In genomic region chr11:15972838-15973237, GRCh38 we compare ENCODE assay signal across 12 cellular contexts.
"Had no signal": no experiment of that assay in that cellular context is flagged by ENCODE, and none has a peak within 500 bp of the region (broad histone marks: within the 10 kb centered on the region; RNA-seq: fewer than 3 reads in every experiment).

No MANE protein-coding gene starts in this region.

- H3K27ac Mint-ChIP-seq: natural killer cell had no signal

- H3K4me1 ChIP-seq: uterus had no signal

- H3K4me1 Mint-ChIP-seq: natural killer cell had no signal

- H3K27ac ChIP-seq: hepatocyte, uterus had no signal

- ATAC-seq: natural killer cell, right cardiac atrium had no signal

- H3K4me3 ChIP-seq: hepatocyte, uterus had no signal

- H3K9me3 Mint-ChIP-seq: natural killer cell had no signal

- H2AFZ ChIP-seq: hepatocyte had no signal

- H3K27me3 ChIP-seq: hepatocyte, uterus had no signal

- H3K9me3 ChIP-seq: uterus had no signal

- H3K4me2 ChIP-seq: hepatocyte had no signal

- H3K36me3 ChIP-seq: uterus had no signal

- H3K4me3 Mint-ChIP-seq: natural killer cell had no signal

- H3K79me2 ChIP-seq: hepatocyte had no signal

- DNase-seq: activated naive CD4-positive, alpha-beta T cell treated with anti-CD3 and anti-CD28 coated beads, Interleukin-2, amount 50 U/mL, for 16 hours; activated T-cell treated with anti-CD3 and anti-CD28 coated beads, Interleukin-2, amount 50 U/mL, for 1 hour; central memory CD4-positive, alpha-beta T cell; cortex of kidney; effector CD8-positive, alpha-beta T cell; kidney glomerular epithelial cell; natural killer cell; nucleus accumbens; small intestine; uterus had no signal

- H3K36me3 Mint-ChIP-seq: natural killer cell had no signal
